Comparison of ENCODE assay signal across 8 cellular contexts in the genomic region with DNA sequence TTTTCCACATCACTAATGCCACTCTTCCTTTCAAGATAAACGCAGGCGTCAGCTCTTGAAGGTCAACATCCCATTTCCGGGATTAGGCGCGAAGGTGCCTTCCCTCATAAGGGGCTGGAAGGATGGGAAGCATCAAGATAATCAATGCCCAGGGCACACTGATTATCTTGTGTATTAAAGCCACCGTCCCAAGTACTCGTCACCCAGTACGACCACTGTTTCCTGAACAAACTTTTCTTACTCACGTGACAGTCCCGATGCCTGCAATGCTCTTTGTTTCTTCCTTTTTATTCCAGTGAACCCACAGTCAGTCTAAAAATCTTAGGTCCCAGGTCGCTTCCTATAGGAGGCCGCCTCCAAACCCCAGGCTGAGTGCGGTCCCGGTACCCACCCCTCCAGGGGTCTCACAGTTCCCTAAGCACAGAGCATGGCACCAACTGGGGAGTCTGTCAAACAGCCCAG. TPM values are rescaled to one million over a fixed set of nuclear protein-coding genes. Genes with fewer than 3 reads are reported as not detected.
A peak's percentile ranks its signal among the peaks of the same experiment; 100 is the strongest.
DNase-seq lines count a peak whose midpoint lies in the region; ATAC-seq and TF ChIP-seq lines count a peak whose summit lies in the region.

No MANE protein-coding gene starts in this region.

- H3K9me3 ChIP-seq in HAP-1, result no peaks in the 10 kb centered on the region
- H3K9me3 ChIP-seq in body of pancreas, result no peaks in the 10 kb centered on the region
- no peaks in the 10 kb centered on the region for H3K9me3 ChIP-seq in suprapubic skin

- DNase-seq in activated CD4-positive, CD25-positive, alpha-beta regulatory T cell (lab: John Stamatoyannopoulos, UW), result no peak
- DNase-seq in HAP-1 (ENCODE audit: low spot score in 2 of 2) (peak in 1 of 2 experiments; percentile 28), NCI-H146 (lab: John Stamatoyannopoulos, UW) (peak; percentile 69), body of pancreas (peak; percentile 33 to 42 (median 39)), kidney glomerular epithelial cell (lab: John Stamatoyannopoulos, UW) (peak; percentile 24), suprapubic skin (ENCODE audit: low spot score in 2 of 2) (no peak), COLO829 (ENCODE audit: low spot score) (no peak)

- no peak for TF ChIP-seq CTCF in body of pancreas (IDR thresholded peaks at IDR 0.05)
- no peak for TF ChIP-seq CTCF in suprapubic skin (IDR thresholded peaks at IDR 0.05)

- TF ChIP-seq POLR2A in body of pancreas (IDR thresholded peaks at IDR 0.05) (no peak), suprapubic skin (IDR thresholded peaks at IDR 0.05) (no peak)

- H3K36me3 ChIP-seq in HAP-1 (replicated peaks) (peaks cover 26% of the 10 kb centered on the region), body of pancreas (replicated peaks in 1 of 2; ENCODE audit: insufficient read depth in 1 of 2, low read depth in 2 of 2) (peaks cover 14 to 17% of the 10 kb centered on the region in 2 donors), suprapubic skin (peaks cover 19% of the 10 kb centered on the region)

- in situ Hi-C loops in HAP-1 (cut with MboI; ENCODE audit: low sequenced_read_pairs), result loop anchor here (25.0 kb wide), 1 partner anchor 823 kb away; the partner anchor contains the start of gene TOPBP1

- H3K4me3 ChIP-seq in HAP-1, result peak overlapping the region; percentile 75
- peak overlapping the region; percentile 68 to 85 for H3K4me3 ChIP-seq in body of pancreas
- H3K4me3 ChIP-seq in suprapubic skin, result peak overlapping the region; percentile 79

- TF ChIP-seq EP300 in suprapubic skin (IDR thresholded peaks at IDR 0.05), result no peak

- H3K27ac ChIP-seq in body of pancreas, result peak overlapping the region; percentile 87 to 99 (median 94)
- peak overlapping the region; percentile 98 for H3K27ac ChIP-seq in suprapubic skin

- H3K27me3 ChIP-seq in HAP-1 (ENCODE audit: low read depth) (no peaks in the 10 kb centered on the region), body of pancreas (no peaks in the 10 kb centered on the region), suprapubic skin (no peaks in the 10 kb centered on the region)

- WGBS in body of pancreas, 2 donors, result 1% methylated on average over 14 of the region's 14 CpGs
- WGBS in suprapubic skin, result 0% methylated on average over 14 of the region's 14 CpGs

- peak; percentile 1 to 3 for ATAC-seq in activated CD4-positive, CD25-positive, alpha-beta regulatory T cell treated with anti-CD3 and anti-CD28 coated beads, Interleukin-2, amount 50 U/mL, for 24 hours
- no peak for ATAC-seq in body of pancreas

- H3K4me1 ChIP-seq in HAP-1, result peaks cover 8% of the 10 kb centered on the region
- H3K4me1 ChIP-seq in body of pancreas, result peaks cover 48% of the 10 kb centered on the region
- peaks cover 38% of the 10 kb centered on the region for H3K4me1 ChIP-seq in suprapubic skin

- intact Hi-C loops in body of pancreas (cut with DNase I), result no loop called here

RNA-seq across cellular contexts. Expression of gene ANAPC13, which starts 0.7 kb away (rescaled TPM):
- total RNA-seq in body of pancreas (10 to 100 TPM; 21.3 to 36.3 TPM), suprapubic skin (10 to 100 TPM; 20.8 to 51.2 (median 46.0) TPM)

RNA-seq across cellular contexts. Expression of gene CEP63, which starts 0.8 kb away (rescaled TPM):
- total RNA-seq in body of pancreas (10 to 100 TPM; 19.2 to 30.0 TPM), suprapubic skin (10 to 100 TPM; 14.1 to 20.8 (median 16.5) TPM)

Comparison
In these comparisons a context has a peak if more than half of its experiments do, and no peak if none do; other contexts are left out.
1. DNase-seq: peak in NCI-H146 (single experiment), body of pancreas (4 of 4) and kidney glomerular epithelial cell (single experiment); none in activated CD4-positive, CD25-positive, alpha-beta regulatory T cell (0 of 4), suprapubic skin (0 of 2) and COLO829 (single experiment).
2. Peak in every context shown above with its lines, with median percentiles within 50 percentile points of each other: H3K4me3 ChIP-seq.